8 cellular contexts compared by ENCODE assay signal in the genomic region with DNA sequence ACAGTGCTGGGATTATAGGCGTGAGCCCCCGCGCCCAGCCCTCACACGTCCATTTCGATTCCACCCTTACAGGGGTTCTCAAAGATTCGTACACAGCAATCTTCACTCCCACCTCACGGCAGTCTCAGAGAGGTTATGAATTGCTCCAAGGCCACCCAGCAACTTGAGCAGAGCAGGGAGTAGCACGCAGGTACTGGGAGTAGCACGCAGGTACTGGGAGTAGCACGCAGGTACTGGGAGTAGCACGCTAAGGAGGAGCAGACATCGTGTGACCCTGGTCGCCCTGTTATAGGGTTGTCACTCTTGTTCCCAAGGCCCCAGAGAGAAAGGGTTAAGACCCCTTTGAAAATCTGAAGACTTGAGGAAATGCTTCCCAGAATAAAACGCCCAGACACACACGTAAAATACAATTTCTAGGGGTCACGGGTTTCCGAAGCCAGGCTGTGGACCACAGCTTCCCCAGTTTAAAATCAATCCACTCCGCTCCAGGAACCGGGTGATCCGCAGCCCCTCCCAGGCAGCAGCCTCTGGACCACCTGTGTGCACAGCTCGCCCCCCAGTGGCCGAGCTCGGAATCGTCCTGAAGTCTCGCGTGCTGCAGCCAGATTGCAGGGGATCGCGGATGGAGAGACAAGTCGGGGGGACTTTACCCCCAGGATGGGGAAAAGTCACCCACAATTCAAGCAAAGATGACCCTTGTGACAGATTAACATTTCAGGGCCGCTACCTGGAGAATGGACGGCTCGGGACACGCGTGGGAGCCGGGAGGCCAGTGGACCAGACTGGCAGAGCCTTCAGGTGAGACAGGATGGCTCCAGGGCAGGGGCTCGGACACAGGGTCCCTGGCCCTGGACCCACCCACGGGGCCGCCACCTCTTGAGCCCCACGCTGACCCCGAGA.
DNase-seq lines count a peak whose midpoint lies in the region; ATAC-seq, FAIRE-seq and TF ChIP-seq lines count a peak whose summit lies in the region.

No MANE protein-coding gene starts in this region.

- H3K27ac ChIP-seq in Karpas-422 (ENCODE audit: low read length) (no peak overlapping the region), neutrophil (no peak overlapping the region), suprapubic skin (no peak overlapping the region)

- H3K27me3 ChIP-seq in Karpas-422 (ENCODE audit: low read length) = no peaks in the 10 kb centered on the region
- H3K27me3 ChIP-seq in neutrophil = peaks cover 29% of the 10 kb centered on the region
- no peaks in the 10 kb centered on the region for H3K27me3 ChIP-seq in suprapubic skin

- peaks cover 2% of the 10 kb centered on the region for H3K36me3 Mint-ChIP-seq in activated T-helper 1 cell treated with anti-CD3 and anti-CD28 coated beads, Interleukin-12 subunit alpha, Interleukin-12 subunit beta, Interleukin-2, Interleukin-4 antibody, amounts not matched to agents 30 ng/mL and 10 ng/mL and 1 ng/mL, durations not matched to agents 14 hours and 24 hours and 36 hours (ENCODE audit: low read depth)

- H3K27ac Mint-ChIP-seq in activated T-helper 1 cell treated with anti-CD3 and anti-CD28 coated beads, Interleukin-12 subunit alpha, Interleukin-12 subunit beta, Interleukin-2, Interleukin-4 antibody, amounts not matched to agents 30 ng/mL and 10 ng/mL and 1 ng/mL, durations not matched to agents 14 hours and 24 hours and 36 hours = no peak overlapping the region

- H3K9me3 Mint-ChIP-seq in activated T-helper 1 cell treated with anti-CD3 and anti-CD28 coated beads, Interleukin-12 subunit alpha, Interleukin-12 subunit beta, Interleukin-2, Interleukin-4 antibody, amounts not matched to agents 30 ng/mL and 10 ng/mL and 1 ng/mL, durations not matched to agents 14 hours and 24 hours and 36 hours = no peaks in the 10 kb centered on the region

- intact Hi-C loops in activated T-helper 1 cell treated with anti-CD3 and anti-CD28 coated beads, Interleukin-12 subunit alpha, Interleukin-12 subunit beta, Interleukin-2, Interleukin-4 antibody, amounts not matched to agents 30 ng/mL and 10 ng/mL and 1 ng/mL, durations not matched to agents 14 hours and 24 hours and 36 hours (cut with micrococcal nuclease) = loop anchor here (1.0 to 10.0 kb wide), 4 partner anchors 735 to 1057 kb away; a partner anchor contains a TSS

- H3K79me2 ChIP-seq in Karpas-422 (ENCODE audit: low read length) = no peaks in the 10 kb centered on the region

- 39% methylated on average over 25 of the region's 40 CpGs for WGBS in suprapubic skin

- no peaks in the 10 kb centered on the region for H3K9me2 ChIP-seq in Karpas-422 (replicated peaks; ENCODE audit: insufficient read depth, low read length)

- H3K36me3 ChIP-seq in Karpas-422 (ENCODE audit: insufficient read depth, low read length) (no peaks in the 10 kb centered on the region), neutrophil (no peaks in the 10 kb centered on the region), suprapubic skin (no peaks in the 10 kb centered on the region)

- no peaks in the 10 kb centered on the region; the same call in 1 of the 2 replicates for H4K20me1 ChIP-seq in Karpas-422 (ENCODE audit: insufficient read depth, low read depth, low read length)

- peaks cover 23% of the 10 kb centered on the region for H3K27me3 Mint-ChIP-seq in activated T-helper 1 cell treated with anti-CD3 and anti-CD28 coated beads, Interleukin-12 subunit alpha, Interleukin-12 subunit beta, Interleukin-2, Interleukin-4 antibody, amounts not matched to agents 30 ng/mL and 10 ng/mL and 1 ng/mL, durations not matched to agents 14 hours and 24 hours and 36 hours (ENCODE audit: insufficient read depth)

- FAIRE-seq in RCC 7860 (lab: Jason Lieb, UNC) = no peak

- H3K4me3 ChIP-seq in Karpas-422 (ENCODE audit: low read length) (no peak overlapping the region), fibroblast of the aortic adventitia (ENCODE audit: low read depth, low read length) (peak overlapping the region; percentile 9), neutrophil (ENCODE audit: low read depth in 1 of 2, low read length in 1 of 2) (no peak overlapping the region), suprapubic skin (no peak overlapping the region)

- H3K9me3 ChIP-seq in Karpas-422 (ENCODE audit: low read length) (no peaks in the 10 kb centered on the region), neutrophil (no peaks in the 10 kb centered on the region), suprapubic skin (no peaks in the 10 kb centered on the region)

- no peak overlapping the region for H3K4me3 Mint-ChIP-seq in activated T-helper 1 cell treated with anti-CD3 and anti-CD28 coated beads, Interleukin-12 subunit alpha, Interleukin-12 subunit beta, Interleukin-2, Interleukin-4 antibody, amounts not matched to agents 30 ng/mL and 10 ng/mL and 1 ng/mL, durations not matched to agents 14 hours and 24 hours and 36 hours

- H3K4me1 ChIP-seq in Karpas-422 (ENCODE audit: low read length) (peaks cover 55% of the 10 kb centered on the region), neutrophil (ENCODE audit: control insufficient read depth in 1 of 2, insufficient read depth in 1 of 2, low read depth in 1 of 2, low read length in 1 of 2) (peaks cover 42 to 59% of the 10 kb centered on the region in 2 experiments), suprapubic skin (peaks cover 32% of the 10 kb centered on the region)

- TF ChIP-seq POLR2A in suprapubic skin (IDR thresholded peaks at IDR 0.05) = no peak

- DNase-seq in DMS114 treated with DMSO at 0.1 percent for 48 hours (lab: John Stamatoyannopoulos, UW; ENCODE audit: unreplicated experiment) (peak; percentile 59), Karpas-422 (peak; percentile 93), RCC 7860 (ENCODE audit: low spot score) (peak; percentile 39), fibroblast of the aortic adventitia (ENCODE audit: low read depth) (peak; percentile 74), suprapubic skin (ENCODE audit: low spot score in 2 of 2) (peak; percentile 91 to 92)
- peak; percentile 70 for DNase-seq in activated T-helper 1 cell treated with anti-CD3 and anti-CD28 coated beads, Interleukin-12 subunit alpha, Interleukin-12 subunit beta, Interleukin-2, Interleukin-4 antibody, amounts not matched to agents 30 ng/mL and 10 ng/mL and 1 ng/mL, durations not matched to agents 14 hours and 24 hours and 36 hours (ENCODE audit: low spot score)

- TF ChIP-seq CTCF in fibroblast of the aortic adventitia (IDR thresholded peaks at IDR 0.05; ENCODE audit: insufficient read depth, low read length) (peak; percentile 95), neutrophil (IDR thresholded peaks at IDR 0.05) (peak; percentile 89), suprapubic skin (IDR thresholded peaks at IDR 0.05) (peak; percentile 94 to 95)

- TF ChIP-seq EP300 in suprapubic skin (IDR thresholded peaks at IDR 0.05) = no peak

- no peak overlapping the region for H3K9ac ChIP-seq in Karpas-422 (ENCODE audit: low read length)

- no peak for ATAC-seq in HG03571 (IDR thresholded peaks at IDR 0.05; ENCODE audit: unreplicated experiment)

- peak overlapping the region; percentile 14 for H3K4me2 ChIP-seq in Karpas-422 (ENCODE audit: low read depth, low read length, poor library complexity, severe bottlenecking)

- H3K4me1 Mint-ChIP-seq in activated T-helper 1 cell treated with anti-CD3 and anti-CD28 coated beads, Interleukin-12 subunit alpha, Interleukin-12 subunit beta, Interleukin-2, Interleukin-4 antibody, amounts not matched to agents 30 ng/mL and 10 ng/mL and 1 ng/mL, durations not matched to agents 14 hours and 24 hours and 36 hours (ENCODE audit: low read depth) = peaks cover 38% of the 10 kb centered on the region

- no peak overlapping the region for H2AFZ ChIP-seq in Karpas-422 (ENCODE audit: low read length)

Comparison
In these comparisons a context has a peak if more than half of its experiments do, and no peak if none do; other contexts are left out.
1. DNase-seq: peak in every context shown above with its lines; median percentile 93 in Karpas-422; 92 in suprapubic skin; 74 in fibroblast of the aortic adventitia; 70 in activated T-helper 1 cell treated with anti-CD3 and anti-CD28 coated beads, Interleukin-12 subunit alpha, Interleukin-12 subunit beta, Interleukin-2, Interleukin-4 antibody, amounts not matched to agents 30 ng/mL and 10 ng/mL and 1 ng/mL, durations not matched to agents 14 hours and 24 hours and 36 hours; 59 in DMS114 treated with DMSO at 0.1 percent for 48 hours; 39 in RCC 7860.